ENCODE assay signal across 18 cellular contexts in genomic region chr1:111837398-111837797, GRCh38.
DNase-seq lines count a peak whose midpoint lies in the region; ATAC-seq and TF ChIP-seq lines count a peak whose summit lies in the region.
"Had no signal": no experiment of that assay in that cellular context is flagged by ENCODE, and none has a peak within 500 bp of the region (broad histone marks: within the 10 kb centered on the region; RNA-seq: fewer than 3 reads in every experiment).

No MANE protein-coding gene starts in this region.

- no peaks in the 10 kb centered on the region for H3K36me3 Mint-ChIP-seq in stimulated activated memory B cell treated with anti-CD40 and anti-IgM and Interleukin-4, amounts not matched to agents 10 μg/mL and 1 μg/mL and 100 μg/mL, for 72 hours
- H3K36me3 Mint-ChIP-seq: CD14-positive monocyte; CD8-positive, alpha-beta T cell had no signal

- H3K9me3 Mint-ChIP-seq in stimulated activated memory B cell treated with anti-CD40 and anti-IgM and Interleukin-4, amounts not matched to agents 10 μg/mL and 1 μg/mL and 100 μg/mL, for 72 hours: no peaks in the 10 kb centered on the region
- H3K9me3 Mint-ChIP-seq: CD8-positive, alpha-beta T cell; GM23338 had no signal

- H3K4me3 ChIP-seq in LNCaP clone FGC (ENCODE audit: low read depth, low read length) (no peak overlapping the region), right lobe of liver (no peak overlapping the region)
- H3K4me3 ChIP-seq: A549, GM23338 had no signal

- ATAC-seq in left cardiac atrium: peak; percentile 75 to 84
- peak; percentile 46 to 63 (median 56) for ATAC-seq in right lobe of liver
- no peak for ATAC-seq in stimulated activated memory B cell treated with anti-CD40 and anti-IgM and Interleukin-4, amounts not matched to agents 10 μg/mL and 1 μg/mL and 100 μg/mL, for 72 hours
- ATAC-seq: A549; CD8-positive, alpha-beta T cell; GM23338 had no signal

- no peaks in the 10 kb centered on the region for H3K27me3 Mint-ChIP-seq in stimulated activated memory B cell treated with anti-CD40 and anti-IgM and Interleukin-4, amounts not matched to agents 10 μg/mL and 1 μg/mL and 100 μg/mL, for 72 hours

- TF ChIP-seq CTCF in LNCaP clone FGC (IDR thresholded peaks at IDR 0.05; ENCODE audit: control insufficient read depth, extremely low read depth, insufficient read depth) (no peak), right lobe of liver (IDR thresholded peaks at IDR 0.05) (no peak)

- no peaks in the 10 kb centered on the region for H3K4me1 Mint-ChIP-seq in stimulated activated memory B cell treated with anti-CD40 and anti-IgM and Interleukin-4, amounts not matched to agents 10 μg/mL and 1 μg/mL and 100 μg/mL, for 72 hours
- H3K4me1 Mint-ChIP-seq: CD14-positive monocyte, GM23338 had no signal

- H3K4me1 ChIP-seq in right lobe of liver: no peaks in the 10 kb centered on the region
- H3K4me1 ChIP-seq: A549 had no signal

- no peak for TF ChIP-seq POLR2A in right lobe of liver (IDR thresholded peaks at IDR 0.05)

- no peaks in the 10 kb centered on the region for H3K9me3 ChIP-seq in right lobe of liver
- H3K9me3 ChIP-seq: A549 had no signal

- DNase-seq in LNCaP clone FGC (ENCODE audit: low read depth): peak; percentile 38
- peak; percentile 58 for DNase-seq in cerebellar cortex (ENCODE audit: low spot score)
- DNase-seq in left cardiac atrium: no peak
- peak in 1 of 3 donors; percentile 54 for DNase-seq in right lobe of liver
- DNase-seq in GM19240 (ENCODE audit: insufficient read length, low spot score): no peak
- no peak for DNase-seq in posterior vena cava (ENCODE audit: low spot score)
- DNase-seq: CD8-positive, alpha-beta T cell; COR-L47; DMS153; DMS79 treated with DMSO at 0.1 percent for 48 hours; EL; GDM1; H7 had no signal

- H3K36me3 ChIP-seq in right lobe of liver: no peaks in the 10 kb centered on the region

- H3K27ac ChIP-seq in right lobe of liver: no peak overlapping the region
- H3K27ac ChIP-seq: A549, HL-60 had no signal

- 25% methylated on average over 2 of the region's 7 CpGs for WGBS in right lobe of liver (ENCODE audit: insufficient coverage, low coverage, low lambda C conversion rate, missing lambda C conversion rate)

- no peaks in the 10 kb centered on the region for H3K27me3 ChIP-seq in right lobe of liver

- no peak overlapping the region for H3K27ac Mint-ChIP-seq in stimulated activated memory B cell treated with anti-CD40 and anti-IgM and Interleukin-4, amounts not matched to agents 10 μg/mL and 1 μg/mL and 100 μg/mL, for 72 hours
- H3K27ac Mint-ChIP-seq: CD14-positive monocyte; CD8-positive, alpha-beta T cell; GM23338 had no signal

- intact Hi-C loops in left cardiac atrium (cut with DNase I) (no loop called here), right lobe of liver (cut with DNase I) (no loop called here), posterior vena cava (cut with DNase I) (no loop called here)

- H3K4me3 Mint-ChIP-seq in stimulated activated memory B cell treated with anti-CD40 and anti-IgM and Interleukin-4, amounts not matched to agents 10 μg/mL and 1 μg/mL and 100 μg/mL, for 72 hours: no peak overlapping the region
- H3K4me3 Mint-ChIP-seq: CD14-positive monocyte; CD8-positive, alpha-beta T cell; GM23338 had no signal

Comparison
In these comparisons a context has a peak if more than half of its experiments do, and no peak if none do; other contexts are left out.
1. DNase-seq: peak in LNCaP clone FGC (single experiment) and cerebellar cortex (single experiment); none in left cardiac atrium (single experiment), GM19240 (single experiment) and posterior vena cava (single experiment).